ENCODE assay signal across 6 cellular contexts in genomic region chr19:6393982-6394412, GRCh38. TPM values are rescaled to one million over a fixed set of nuclear protein-coding genes. Genes with fewer than 3 reads are reported as not detected.
A peak's percentile ranks its signal among the peaks of the same experiment; 100 is the strongest.
DNase-seq lines count a peak whose midpoint lies in the region; ATAC-seq and TF ChIP-seq lines count a peak whose summit lies in the region.

No MANE protein-coding gene starts in this region.

- no peak for TF ChIP-seq POLR2A in ovary (IDR thresholded peaks at IDR 0.05)

- no peak for ATAC-seq in GM21576 (IDR thresholded peaks at IDR 0.05; ENCODE audit: unreplicated experiment)

- WGBS in ovary, 3 donors = 22 to 28% (median 24%) methylated on average over 14 of the region's 14 CpGs

- no peaks in the 10 kb centered on the region for H3K9me3 ChIP-seq in ovary

- DNase-seq in NCI-H524 (lab: John Stamatoyannopoulos, UW) (peak; percentile 78 to 90), NCI-H524 treated with DMSO at 0.1 percent for 48 hours (lab: John Stamatoyannopoulos, UW) (no peak), ovary (no peak), COLO829 (ENCODE audit: low spot score) (no peak)

- TF ChIP-seq EP300 in ovary (IDR thresholded peaks at IDR 0.05) = no peak

- H3K4me3 ChIP-seq in ovary = peak overlapping the region; percentile 75

- H3K36me3 ChIP-seq in ovary = no peaks in the 10 kb centered on the region

- TF ChIP-seq CTCF in ovary (IDR thresholded peaks at IDR 0.05) = no peak

- intact Hi-C loops in ovary (cut with DNase I) = no loop called here

- H3K27ac ChIP-seq in angular gyrus (ENCODE audit: low read depth, low read length) (peak overlapping the region; percentile 99), ovary (peak overlapping the region; percentile 74 to 97)

- peaks cover 4% of the 10 kb centered on the region for H3K4me1 ChIP-seq in ovary (ENCODE audit: insufficient read depth)

- H3K27me3 ChIP-seq in ovary = no peaks in the 10 kb centered on the region

RNA-seq across cellular contexts. Expression of gene GTF2F1, which starts 1.0 kb away (rescaled TPM):
- total RNA-seq in ovary = 10 to 100 TPM; 41.2 to 95.0 (median 65.7) TPM
- 10 to 100 TPM; 66.9 to 91.5 TPM for polyA plus RNA-seq in ovary

RNA-seq across cellular contexts. Expression of gene PSPN, which starts 18.3 kb away (rescaled TPM):
- total RNA-seq in ovary = 1 to 10 TPM in 6 of 7 donors, under 1 TPM in 1; 0.72 to 2.8 (median 2.0) TPM
- polyA plus RNA-seq in ovary = 1 to 10 TPM; 1.2 TPM

RNA-seq across cellular contexts. Expression of gene ALKBH7, which starts 21.4 kb away (rescaled TPM):
- total RNA-seq in ovary = 100 to 1,000 TPM in 3 of 7 donors, 10 to 100 TPM in 4; 66.7 to 118 (median 99.0) TPM
- polyA plus RNA-seq in ovary = 10 to 100 TPM in 1 of 2 donors, under 1 TPM in 1; 0.55 to 80.8 TPM

RNA-seq across cellular contexts. Expression of gene KHSRP, which starts 30.6 kb away (rescaled TPM):
- 100 to 1,000 TPM in 5 of 7 donors, 10 to 100 TPM in 2; 56.2 to 260 (median 253) TPM for total RNA-seq in ovary
- 100 to 1,000 TPM; 104 to 160 TPM for polyA plus RNA-seq in ovary

RNA-seq across cellular contexts. Expression of gene CLPP, which starts 32.7 kb away (rescaled TPM):
- 10 to 100 TPM; 43.2 to 78.8 (median 54.1) TPM for total RNA-seq in ovary
- 10 to 100 TPM; 12.9 to 46.1 TPM for polyA plus RNA-seq in ovary

Comparison
In these comparisons a context has a peak if more than half of its experiments do, and no peak if none do; other contexts are left out.
1. DNase-seq: peak in NCI-H524 (2 of 2); none in NCI-H524 treated with DMSO at 0.1 percent for 48 hours (single experiment), ovary (0 of 5) and COLO829 (single experiment).